In genomic region chr15:54197995-54198394, GRCh38 we compare ENCODE assay signal across 28 cellular contexts.
"Had no signal": no experiment of that assay in that cellular context is flagged by ENCODE, and none has a peak within 500 bp of the region (broad histone marks: within the 10 kb centered on the region; RNA-seq: fewer than 3 reads in every experiment).

No MANE protein-coding gene starts in this region.

- H3K4me3 Mint-ChIP-seq: activated T-cell treated with anti-CD3 and anti-CD28 coated beads, Interleukin-2, amount 50 U/mL, for 24 hours; activated T-helper 17 cell treated with anti-CD3 and anti-CD28 coated beads, Interleukin-2, amount 50 U/mL, for 72 hours; dendritic cell treated with granulocyte-macrophage colony-stimulating factor and Interleukin-4, amounts not matched to agents 40 ng/mL and 50 ng/mL, for 4 days; naive thymus-derived CD8-positive, alpha-beta T cell; neural crest cell; T-helper 2 cell treated with Interferon-gamma antibody and Interleukin-4, amounts not matched to agents 5 μg/mL and 100 μg/mL, for 36 hours had no signal

- H3K27me3 Mint-ChIP-seq: activated T-cell treated with anti-CD3 and anti-CD28 coated beads, Interleukin-2, amount 50 U/mL, for 24 hours; dendritic cell treated with granulocyte-macrophage colony-stimulating factor and Interleukin-4, amounts not matched to agents 40 ng/mL and 50 ng/mL, for 4 days had no signal

- H3K27ac ChIP-seq: gastroesophageal sphincter, hepatocyte, right lobe of liver, skin epidermis, testis, transverse colon had no signal

- DNase-seq: activated CD4-positive, alpha-beta T cell treated with anti-CD3 and anti-CD28 coated beads for 48 hours; activated CD4-positive, alpha-beta T cell treated with anti-CD3 and anti-CD28 coated beads, Interleukin-2, amount 50 U/mL, for 48 hours; activated CD8-positive, alpha-beta memory T cell treated with anti-CD3 and anti-CD28 coated beads for 24 hours; activated gamma-delta T cell treated with Interleukin-2 at 50 U/mL for 16 hours; activated naive CD4-positive, alpha-beta T cell treated with anti-CD3 and anti-CD28 coated beads, Interleukin-2, amount 50 U/mL, for 16 hours; activated T-cell treated with anti-CD3 and anti-CD28 coated beads, Interleukin-2, amount 50 U/mL, for 24 hours; amniotic stem cell; central memory CD4-positive, alpha-beta T cell; kidney; left colon; midbrain; naive thymus-derived CD8-positive, alpha-beta T cell; posterior cingulate gyrus; right lobe of liver; stimulated activated CD4-positive, alpha-beta T cell treated with anti-CD3 and anti-CD28 coated beads, Interleukin-12 subunit alpha, Interleukin-12 subunit beta, amount 100 ng/mL, for 4 hours; stimulated activated CD4-positive, alpha-beta T cell treated with anti-CD3 and anti-CD28 coated beads, Interleukin-4, amount 100 ng/mL, for 1 hour; stimulated activated naive CD8-positive, alpha-beta T cell treated with anti-CD3 and anti-CD28 coated beads, Interleukin-15, Interleukin-2, amounts not matched to agents 100 U/mL and 50 U/mL, for 24 hours; T-helper 1 cell; testis; transverse colon had no signal

- H2AFZ ChIP-seq: hepatocyte had no signal

- H3K4me2 ChIP-seq: hepatocyte had no signal

- H3K79me2 ChIP-seq: hepatocyte had no signal

- ATAC-seq: activated CD4-positive, CD25-positive, alpha-beta regulatory T cell treated with anti-CD3 and anti-CD28 coated beads, Interleukin-2, amount 50 U/mL, for 24 hours; activated T-helper 17 cell treated with anti-CD3 and anti-CD28 coated beads, Interleukin-2, amount 50 U/mL, for 72 hours; gastroesophageal sphincter; left colon; naive thymus-derived CD8-positive, alpha-beta T cell; right lobe of liver; stimulated activated naive CD8-positive, alpha-beta T cell treated with anti-CD3 and anti-CD28 coated beads, Interleukin-15, Interleukin-2, amounts not matched to agents 100 U/mL and 50 U/mL, for 24 hours had no signal

- H3K4me1 ChIP-seq: gastroesophageal sphincter, right lobe of liver, testis, transverse colon had no signal

- H3K27ac Mint-ChIP-seq: activated T-cell treated with anti-CD3 and anti-CD28 coated beads, Interleukin-2, amount 50 U/mL, for 24 hours; activated T-helper 17 cell treated with anti-CD3 and anti-CD28 coated beads, Interleukin-2, amount 50 U/mL, for 72 hours; dendritic cell treated with granulocyte-macrophage colony-stimulating factor and Interleukin-4, amounts not matched to agents 40 ng/mL and 50 ng/mL, for 4 days; naive thymus-derived CD8-positive, alpha-beta T cell; T-helper 2 cell treated with Interferon-gamma antibody and Interleukin-4, amounts not matched to agents 5 μg/mL and 100 μg/mL, for 36 hours had no signal

- H3K36me3 ChIP-seq: gastroesophageal sphincter, right lobe of liver, transverse colon had no signal

- H3K4me1 Mint-ChIP-seq: activated T-helper 17 cell treated with anti-CD3 and anti-CD28 coated beads, Interleukin-2, amount 50 U/mL, for 72 hours; naive thymus-derived CD8-positive, alpha-beta T cell; neural crest cell had no signal

- H3K36me3 Mint-ChIP-seq: naive thymus-derived CD8-positive, alpha-beta T cell had no signal

- H3K4me3 ChIP-seq: gastroesophageal sphincter, hepatocyte, right lobe of liver, skin epidermis, testis, transverse colon had no signal

- H3K9me3 ChIP-seq: gastroesophageal sphincter, right lobe of liver, testis, transverse colon had no signal

- H3K27me3 ChIP-seq: gastroesophageal sphincter, hepatocyte, right lobe of liver, testis, transverse colon had no signal
